2 cellular contexts compared by ENCODE assay signal in the genomic region with DNA sequence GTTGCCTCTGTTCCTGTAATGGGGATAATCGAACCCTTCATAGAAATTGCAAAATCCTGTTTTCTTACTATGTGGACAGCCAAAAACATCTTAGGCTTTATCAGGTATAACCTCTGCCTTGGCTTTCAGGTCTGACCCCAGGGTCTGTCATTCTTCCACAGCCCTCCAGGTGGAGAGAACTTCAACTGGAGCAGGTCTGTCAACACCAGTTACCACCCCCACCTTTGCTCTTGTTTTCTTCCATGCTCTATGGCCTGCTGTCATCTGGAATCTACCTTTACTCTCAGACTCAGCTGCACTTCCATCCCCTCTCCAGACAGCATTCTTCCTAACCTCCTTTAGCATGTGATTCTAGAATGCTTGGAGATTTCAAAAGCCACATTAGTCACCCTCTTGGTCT.
TF ChIP-seq lines count a peak whose summit lies in the region.

No MANE protein-coding gene starts in this region.

TF ChIP-seq in A549, 52 proteins besides CTCF, POLR2A, EP300 and RAD21 (continued from another document):
- TF ChIP-seq ESRRA (IDR thresholded peaks at IDR 0.05; ENCODE audit: borderline replicate concordance, low read length) (no peak), TFCP2L1 (CRISPR knock-in tag; IDR thresholded peaks at IDR 0.05) (no peak), EHMT2 (IDR thresholded peaks at IDR 0.05; ENCODE audit: low read depth) (no peak), CHD4 (IDR thresholded peaks at IDR 0.05; ENCODE audit: borderline replicate concordance) (no peak), FOSB (CRISPR knock-in tag; IDR thresholded peaks at IDR 0.05) (no peak), FOXS1 (CRISPR knock-in tag; IDR thresholded peaks at IDR 0.05) (no peak), JUNB (IDR thresholded peaks at IDR 0.05) (no peak), RCOR1 (IDR thresholded peaks at IDR 0.05; ENCODE audit: low read depth, low read length) (no peak), FOSL2 (IDR thresholded peaks at IDR 0.05) (no peak), FOSL2 (CRISPR knock-in tag; IDR thresholded peaks at IDR 0.05) (no peak), ZFP36 (IDR thresholded peaks at IDR 0.05; ENCODE audit: borderline replicate concordance, partially characterized antibody) (no peak), MYC (IDR thresholded peaks at IDR 0.05; ENCODE audit: borderline replicate concordance, low read length) (no peak), KDM1A (IDR thresholded peaks at IDR 0.05; ENCODE audit: low read depth) (no peak), EHF (CRISPR knock-in tag; IDR thresholded peaks at IDR 0.05) (no peak), KDM5A (IDR thresholded peaks at IDR 0.05) (no peak), ZC3H11A (IDR thresholded peaks at IDR 0.05) (no peak)
- TF ChIP-seq, protein P1, sequence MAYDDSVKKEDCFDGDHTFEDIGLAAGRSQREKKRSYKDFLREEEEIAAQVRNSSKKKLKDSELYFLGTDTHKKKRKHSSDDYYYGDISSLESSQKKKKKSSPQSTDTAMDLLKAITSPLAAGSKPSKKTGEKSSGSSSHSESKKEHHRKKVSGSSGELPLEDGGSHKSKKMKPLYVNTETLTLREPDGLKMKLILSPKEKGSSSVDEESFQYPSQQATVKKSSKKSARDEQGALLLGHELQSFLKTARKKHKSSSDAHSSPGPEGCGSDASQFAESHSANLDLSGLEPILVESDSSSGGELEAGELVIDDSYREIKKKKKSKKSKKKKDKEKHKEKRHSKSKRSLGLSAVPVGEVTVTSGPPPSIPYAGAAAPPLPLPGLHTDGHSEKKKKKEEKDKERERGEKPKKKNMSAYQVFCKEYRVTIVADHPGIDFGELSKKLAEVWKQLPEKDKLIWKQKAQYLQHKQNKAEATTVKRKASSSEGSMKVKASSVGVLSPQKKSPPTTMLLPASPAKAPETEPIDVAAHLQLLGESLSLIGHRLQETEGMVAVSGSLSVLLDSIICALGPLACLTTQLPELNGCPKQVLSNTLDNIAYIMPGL (CRISPR knock-in tag; IDR thresholded peaks at IDR 0.05; ENCODE audit: borderline replicate concordance) = no peak
- TF ChIP-seq, protein P2, sequence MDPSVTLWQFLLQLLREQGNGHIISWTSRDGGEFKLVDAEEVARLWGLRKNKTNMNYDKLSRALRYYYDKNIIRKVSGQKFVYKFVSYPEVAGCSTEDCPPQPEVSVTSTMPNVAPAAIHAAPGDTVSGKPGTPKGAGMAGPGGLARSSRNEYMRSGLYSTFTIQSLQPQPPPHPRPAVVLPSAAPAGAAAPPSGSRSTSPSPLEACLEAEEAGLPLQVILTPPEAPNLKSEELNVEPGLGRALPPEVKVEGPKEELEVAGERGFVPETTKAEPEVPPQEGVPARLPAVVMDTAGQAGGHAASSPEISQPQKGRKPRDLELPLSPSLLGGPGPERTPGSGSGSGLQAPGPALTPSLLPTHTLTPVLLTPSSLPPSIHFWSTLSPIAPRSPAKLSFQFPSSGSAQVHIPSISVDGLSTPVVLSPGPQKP (IDR thresholded peaks at IDR 0.05; ENCODE audit: low read depth, low read length) = no peak
- TF ChIP-seq, protein P3, sequence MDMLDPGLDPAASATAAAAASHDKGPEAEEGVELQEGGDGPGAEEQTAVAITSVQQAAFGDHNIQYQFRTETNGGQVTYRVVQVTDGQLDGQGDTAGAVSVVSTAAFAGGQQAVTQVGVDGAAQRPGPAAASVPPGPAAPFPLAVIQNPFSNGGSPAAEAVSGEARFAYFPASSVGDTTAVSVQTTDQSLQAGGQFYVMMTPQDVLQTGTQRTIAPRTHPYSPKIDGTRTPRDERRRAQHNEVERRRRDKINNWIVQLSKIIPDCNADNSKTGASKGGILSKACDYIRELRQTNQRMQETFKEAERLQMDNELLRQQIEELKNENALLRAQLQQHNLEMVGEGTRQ (IDR thresholded peaks at IDR 0.05) = no peak
TF ChIP-seq in A549: peak in this region for 0.

TF ChIP-seq in SK-N-SH, 30 proteins besides CTCF, POLR2A, EP300 and RAD21:
- TF ChIP-seq, protein P4, sequence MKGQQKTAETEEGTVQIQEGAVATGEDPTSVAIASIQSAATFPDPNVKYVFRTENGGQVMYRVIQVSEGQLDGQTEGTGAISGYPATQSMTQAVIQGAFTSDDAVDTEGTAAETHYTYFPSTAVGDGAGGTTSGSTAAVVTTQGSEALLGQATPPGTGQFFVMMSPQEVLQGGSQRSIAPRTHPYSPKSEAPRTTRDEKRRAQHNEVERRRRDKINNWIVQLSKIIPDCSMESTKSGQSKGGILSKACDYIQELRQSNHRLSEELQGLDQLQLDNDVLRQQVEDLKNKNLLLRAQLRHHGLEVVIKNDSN (IDR thresholded peaks at IDR 0.05; ENCODE audit: borderline replicate concordance, low read depth) = no peak
- TF ChIP-seq RFX5 (IDR thresholded peaks at IDR 0.05; ENCODE audit: low read length) = no peak
- no peak for TF ChIP-seq TEAD4 (IDR thresholded peaks at IDR 0.05; ENCODE audit: borderline replicate concordance, insufficient read depth)
- no peak for TF ChIP-seq NFIC (IDR thresholded peaks at IDR 0.05; ENCODE audit: borderline replicate concordance)
- TF ChIP-seq MXI1 (IDR thresholded peaks at IDR 0.05; ENCODE audit: low read depth, low read length) = no peak
- TF ChIP-seq, protein P5, sequence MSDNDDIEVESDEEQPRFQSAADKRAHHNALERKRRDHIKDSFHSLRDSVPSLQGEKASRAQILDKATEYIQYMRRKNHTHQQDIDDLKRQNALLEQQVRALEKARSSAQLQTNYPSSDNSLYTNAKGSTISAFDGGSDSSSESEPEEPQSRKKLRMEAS (IDR thresholded peaks at IDR 0.05; ENCODE audit: low read depth) = no peak
- TF ChIP-seq RCOR1 (IDR thresholded peaks at IDR 0.05; ENCODE audit: low read length) = no peak
- TF ChIP-seq, protein P6, sequence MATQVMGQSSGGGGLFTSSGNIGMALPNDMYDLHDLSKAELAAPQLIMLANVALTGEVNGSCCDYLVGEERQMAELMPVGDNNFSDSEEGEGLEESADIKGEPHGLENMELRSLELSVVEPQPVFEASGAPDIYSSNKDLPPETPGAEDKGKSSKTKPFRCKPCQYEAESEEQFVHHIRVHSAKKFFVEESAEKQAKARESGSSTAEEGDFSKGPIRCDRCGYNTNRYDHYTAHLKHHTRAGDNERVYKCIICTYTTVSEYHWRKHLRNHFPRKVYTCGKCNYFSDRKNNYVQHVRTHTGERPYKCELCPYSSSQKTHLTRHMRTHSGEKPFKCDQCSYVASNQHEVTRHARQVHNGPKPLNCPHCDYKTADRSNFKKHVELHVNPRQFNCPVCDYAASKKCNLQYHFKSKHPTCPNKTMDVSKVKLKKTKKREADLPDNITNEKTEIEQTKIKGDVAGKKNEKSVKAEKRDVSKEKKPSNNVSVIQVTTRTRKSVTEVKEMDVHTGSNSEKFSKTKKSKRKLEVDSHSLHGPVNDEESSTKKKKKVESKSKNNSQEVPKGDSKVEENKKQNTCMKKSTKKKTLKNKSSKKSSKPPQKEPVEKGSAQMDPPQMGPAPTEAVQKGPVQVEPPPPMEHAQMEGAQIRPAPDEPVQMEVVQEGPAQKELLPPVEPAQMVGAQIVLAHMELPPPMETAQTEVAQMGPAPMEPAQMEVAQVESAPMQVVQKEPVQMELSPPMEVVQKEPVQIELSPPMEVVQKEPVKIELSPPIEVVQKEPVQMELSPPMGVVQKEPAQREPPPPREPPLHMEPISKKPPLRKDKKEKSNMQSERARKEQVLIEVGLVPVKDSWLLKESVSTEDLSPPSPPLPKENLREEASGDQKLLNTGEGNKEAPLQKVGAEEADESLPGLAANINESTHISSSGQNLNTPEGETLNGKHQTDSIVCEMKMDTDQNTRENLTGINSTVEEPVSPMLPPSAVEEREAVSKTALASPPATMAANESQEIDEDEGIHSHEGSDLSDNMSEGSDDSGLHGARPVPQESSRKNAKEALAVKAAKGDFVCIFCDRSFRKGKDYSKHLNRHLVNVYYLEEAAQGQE (IDR thresholded peaks at IDR 0.05; ENCODE audit: low read depth, low read length) = no peak
- no peak for TF ChIP-seq CHD2 (IDR thresholded peaks at IDR 0.05; ENCODE audit: low read length, partially characterized antibody)
- TF ChIP-seq EZH2phosphoT487 (IDR thresholded peaks at IDR 0.05; ENCODE audit: borderline replicate concordance, low read depth) = no peak
- no peak for TF ChIP-seq SIN3A (IDR thresholded peaks at IDR 0.05; ENCODE audit: borderline replicate concordance, low read depth, low read length)
- no peak for TF ChIP-seq ELF1 (IDR thresholded peaks at IDR 0.05)
- no peak for TF ChIP-seq YY1 (IDR thresholded peaks at IDR 0.05; ENCODE audit: low read depth)
- TF ChIP-seq, protein P3 (IDR thresholded peaks at IDR 0.05; ENCODE audit: borderline replicate concordance, low read depth, low read length) = no peak
- no peak for TF ChIP-seq FOXM1 (IDR thresholded peaks at IDR 0.05; ENCODE audit: low read depth)
- TF ChIP-seq FOXJ3 (CRISPR knock-in tag; IDR thresholded peaks at IDR 0.05) = no peak
- TF ChIP-seq GATA2 (CRISPR knock-in tag; IDR thresholded peaks at IDR 0.05) = no peak
- TF ChIP-seq SMC3 (IDR thresholded peaks at IDR 0.05; ENCODE audit: low read depth, low read length) = no peak
TF ChIP-seq in SK-N-SH: peak in this region for 0.
